ENCODE assay signal across 14 cellular contexts in genomic region chr1:167110586-167110985, GRCh38. TPM values are rescaled to one million over a fixed set of nuclear protein-coding genes. Genes with fewer than 3 reads are reported as not detected.
DNase-seq lines count a peak whose midpoint lies in the region; ATAC-seq and TF ChIP-seq lines count a peak whose summit lies in the region.
"Had no signal": no experiment of that assay in that cellular context is flagged by ENCODE, and none has a peak within 500 bp of the region (broad histone marks: within the 10 kb centered on the region; RNA-seq: fewer than 3 reads in every experiment).

No MANE protein-coding gene starts in this region.

- POLR2A ChIA-PET in activated CD8-positive, alpha-beta T cell treated with anti-CD3 and anti-CD28 coated beads for 36 hours (lab: Charles Lee): interaction anchor here (0.7 kb wide), 1 partner anchor 66 kb away, joined by 3 read pairs; no protein-coding TSS in a partner anchor

- CTCF ChIA-PET in activated CD8-positive, alpha-beta T cell treated with anti-CD3 and anti-CD28 coated beads for 36 hours (lab: Charles Lee): interaction anchor here (0.9 to 2.9 kb wide), 5 partner anchors 14 to 109 kb away, joined by 3 to 14 read pairs (median 3); no protein-coding TSS in a partner anchor

- peak overlapping the region; percentile 1 for H3K27ac Mint-ChIP-seq in activated T-cell treated with anti-CD3 and anti-CD28 coated beads, Interleukin-2, amount 50 U/mL, for 72 hours
- H3K27ac Mint-ChIP-seq in activated CD8-positive, alpha-beta T cell treated with anti-CD3 and anti-CD28 coated beads for 36 hours: peak overlapping the region; percentile 55
- H3K27ac Mint-ChIP-seq in stimulated activated naive CD8-positive, alpha-beta T cell treated with anti-CD3 and anti-CD28 coated beads, Interleukin-15, amount 100 ng/mL, for 72 hours: peak overlapping the region; percentile 15 to 95
- H3K27ac Mint-ChIP-seq in endodermal cell: no peak overlapping the region

- H3K9me3 ChIP-seq in endodermal cell (ENCODE audit: control insufficient read depth, low read length): peaks cover 6% of the 10 kb centered on the region
- H3K9me3 ChIP-seq: upper lobe of right lung had no signal

- intact Hi-C loops in activated CD8-positive, alpha-beta T cell treated with anti-CD3 and anti-CD28 coated beads for 36 hours (cut with micrococcal nuclease): no loop called here
- intact Hi-C loops in sciatic nerve (cut with DNase I): no loop called here

- H3K4me3 Mint-ChIP-seq in activated T-cell treated with anti-CD3 and anti-CD28 coated beads, Interleukin-2, amount 50 U/mL, for 72 hours: peak overlapping the region in 1 of 2 donors; percentile 40
- H3K4me3 Mint-ChIP-seq in activated CD8-positive, alpha-beta T cell treated with anti-CD3 and anti-CD28 coated beads for 36 hours: no peak overlapping the region
- H3K4me3 Mint-ChIP-seq in stimulated activated naive CD8-positive, alpha-beta T cell treated with anti-CD3 and anti-CD28 coated beads, Interleukin-15, amount 100 ng/mL, for 72 hours: peak overlapping the region; percentile 65 to 68
- H3K4me3 Mint-ChIP-seq in endodermal cell: no peak overlapping the region

- whole genome bisulfite sequencing in endodermal cell (ENCODE audit: insufficient coverage in 1 of 2, insufficient read length in 1 of 2), 2 experiments: 87 to 100% methylated on average over 3 of the region's 3 CpGs

- peaks cover 50% of the 10 kb centered on the region for H3K4me1 Mint-ChIP-seq in activated T-cell treated with anti-CD3 and anti-CD28 coated beads, Interleukin-2, amount 50 U/mL, for 72 hours (ENCODE audit: low read depth)
- H3K4me1 Mint-ChIP-seq in activated CD8-positive, alpha-beta T cell treated with anti-CD3 and anti-CD28 coated beads for 36 hours (ENCODE audit: low read depth): peaks cover 25% of the 10 kb centered on the region
- H3K4me1 Mint-ChIP-seq in stimulated activated naive CD8-positive, alpha-beta T cell treated with anti-CD3 and anti-CD28 coated beads, Interleukin-15, amount 100 ng/mL, for 72 hours: peaks cover 51% of the 10 kb centered on the region
- peaks cover 50% of the 10 kb centered on the region for H3K4me1 Mint-ChIP-seq in endodermal cell

- no peak for TF ChIP-seq CTCF in activated CD8-positive, alpha-beta T cell treated with anti-CD3 and anti-CD28 coated beads for 36 hours (IDR thresholded peaks at IDR 0.05)
- no peak for TF ChIP-seq CTCF in endodermal cell (conservative IDR thresholded peaks at IDR 0.05)

- H3K27ac ChIP-seq in endodermal cell (ENCODE audit: low read depth, low read length): no peak overlapping the region
- H3K27ac ChIP-seq: heart right ventricle, upper lobe of right lung had no signal

- no peaks in the 10 kb centered on the region for H3K27me3 ChIP-seq in endodermal cell (ENCODE audit: control insufficient read depth, insufficient read depth, low read length, poor library complexity, severe bottlenecking)
- H3K27me3 ChIP-seq: heart right ventricle, upper lobe of right lung had no signal

- peaks cover 2 to 8% of the 10 kb centered on the region in 2 donors for H3K36me3 Mint-ChIP-seq in activated T-cell treated with anti-CD3 and anti-CD28 coated beads, Interleukin-2, amount 50 U/mL, for 72 hours (ENCODE audit: insufficient read depth in 2 of 2)
- H3K36me3 Mint-ChIP-seq in activated CD8-positive, alpha-beta T cell treated with anti-CD3 and anti-CD28 coated beads for 36 hours (ENCODE audit: low read depth): no peaks in the 10 kb centered on the region
- H3K36me3 Mint-ChIP-seq in endodermal cell (ENCODE audit: low read depth): no peaks in the 10 kb centered on the region

- peaks cover 2 to 5% of the 10 kb centered on the region in 2 donors for H3K9me3 Mint-ChIP-seq in activated T-cell treated with anti-CD3 and anti-CD28 coated beads, Interleukin-2, amount 50 U/mL, for 72 hours
- H3K9me3 Mint-ChIP-seq in activated CD8-positive, alpha-beta T cell treated with anti-CD3 and anti-CD28 coated beads for 36 hours: peaks cover 7% of the 10 kb centered on the region
- peaks cover 0 to 20% of the 10 kb centered on the region in 2 donors for H3K9me3 Mint-ChIP-seq in stimulated activated naive CD8-positive, alpha-beta T cell treated with anti-CD3 and anti-CD28 coated beads, Interleukin-15, amount 100 ng/mL, for 72 hours
- no peaks in the 10 kb centered on the region for H3K9me3 Mint-ChIP-seq in endodermal cell

- DNase-seq in activated T-cell treated with anti-CD3 and anti-CD28 coated beads, Interleukin-2, amount 50 U/mL, for 72 hours: peak in 1 of 2 donors; percentile 21
- DNase-seq in activated T-cell treated with anti-CD3 and anti-CD28 coated beads for 4 hours (no peak), endodermal cell (no peak), sciatic nerve (ENCODE audit: low spot score) (no peak)
- peak; percentile 59 for DNase-seq in activated CD8-positive, alpha-beta T cell treated with anti-CD3 and anti-CD28 coated beads for 36 hours
- peak in 1 of 2 donors; percentile 53 for DNase-seq in stimulated activated naive CD8-positive, alpha-beta T cell treated with anti-CD3 and anti-CD28 coated beads, Interleukin-15, amount 100 ng/mL, for 72 hours
- DNase-seq: heart right ventricle, NCI-H1105 treated with DMSO at 0.1 percent for 48 hours, NCI-H524 treated with DMSO at 0.1 percent for 48 hours, upper lobe of right lung had no signal

- H3K9ac ChIP-seq in endodermal cell (ENCODE audit: extremely low read depth, low read length, poor library complexity, severe bottlenecking): no peak overlapping the region

- H3K4me1 ChIP-seq in endodermal cell (ENCODE audit: control insufficient read depth, insufficient read depth, low read length): peaks cover 10% of the 10 kb centered on the region
- H3K4me1 ChIP-seq: upper lobe of right lung had no signal

- H3K36me3 ChIP-seq in endodermal cell (ENCODE audit: control insufficient read depth, insufficient read depth, low read length): no peaks in the 10 kb centered on the region
- H3K36me3 ChIP-seq: upper lobe of right lung had no signal

- no peak overlapping the region for H3K4me3 ChIP-seq in endodermal cell (ENCODE audit: low read length)
- H3K4me3 ChIP-seq: heart right ventricle, upper lobe of right lung had no signal

- ATAC-seq in activated T-cell treated with anti-CD3 and anti-CD28 coated beads, Interleukin-2, amount 50 U/mL, for 72 hours (replicated peaks in 1 of 2): peak; percentile 73 to 78
- ATAC-seq in HG03342 (IDR thresholded peaks at IDR 0.05; ENCODE audit: unreplicated experiment): peak; percentile 85
- ATAC-seq in activated CD8-positive, alpha-beta T cell treated with anti-CD3 and anti-CD28 coated beads for 36 hours: peak; percentile 75
- ATAC-seq in stimulated activated naive CD8-positive, alpha-beta T cell treated with anti-CD3 and anti-CD28 coated beads, Interleukin-15, amount 100 ng/mL, for 72 hours: peak; percentile 90
- ATAC-seq in GM18873 (IDR thresholded peaks at IDR 0.05; ENCODE audit: low FRiP score, unreplicated experiment): no peak
- ATAC-seq in sciatic nerve: no peak
- ATAC-seq: heart right ventricle, upper lobe of right lung had no signal

- no peaks in the 10 kb centered on the region for H3K27me3 Mint-ChIP-seq in activated T-cell treated with anti-CD3 and anti-CD28 coated beads, Interleukin-2, amount 50 U/mL, for 72 hours (ENCODE audit: low read depth)
- H3K27me3 Mint-ChIP-seq in activated CD8-positive, alpha-beta T cell treated with anti-CD3 and anti-CD28 coated beads for 36 hours: no peaks in the 10 kb centered on the region
- peaks cover 8% of the 10 kb centered on the region for H3K27me3 Mint-ChIP-seq in stimulated activated naive CD8-positive, alpha-beta T cell treated with anti-CD3 and anti-CD28 coated beads, Interleukin-15, amount 100 ng/mL, for 72 hours
- H3K27me3 Mint-ChIP-seq in endodermal cell (ENCODE audit: insufficient read depth): peaks cover 2% of the 10 kb centered on the region

RNA-seq across cellular contexts. Expression of gene STYXL2, which starts 16.7 kb away (rescaled TPM):
- total RNA-seq in activated T-cell treated with anti-CD3 and anti-CD28 coated beads, Interleukin-2, amount 50 U/mL, for 72 hours: under 1 TPM; 0.07 to 0.24 TPM
- total RNA-seq in activated CD8-positive, alpha-beta T cell treated with anti-CD3 and anti-CD28 coated beads for 36 hours: not detected
- total RNA-seq in endodermal cell: 1 to 10 TPM in 1 of 2 donors, under 1 TPM in 1; 0.99 to 5.2 TPM
- polyA plus RNA-seq in endodermal cell (2013, experiment 1 of 2): 0.21 TPM
- polyA plus RNA-seq in endodermal cell (2013, experiment 2 of 2): 0.17 TPM
- total RNA-seq in sciatic nerve: 0.22 TPM
- total RNA-seq: bronchial epithelial cell had no signal
- polyA plus RNA-seq: liver had no signal

RNA-seq across cellular contexts. Expression of gene GPA33, which starts 20.4 kb away (rescaled TPM):
- total RNA-seq in activated T-cell treated with anti-CD3 and anti-CD28 coated beads, Interleukin-2, amount 50 U/mL, for 72 hours: 1 to 10 TPM; 2.6 to 5.2 TPM
- total RNA-seq in activated CD8-positive, alpha-beta T cell treated with anti-CD3 and anti-CD28 coated beads for 36 hours: under 1 TPM in 1 of 2 experiments, not detected in 1; 0.25 TPM
- total RNA-seq in endodermal cell (1 to 10 TPM in 1 of 2 donors, under 1 TPM in 1; 0.37 to 1.5 TPM), sciatic nerve (not detected)
- 2.2 TPM for polyA plus RNA-seq in endodermal cell (2013, experiment 1 of 2)
- polyA plus RNA-seq in endodermal cell (2013, experiment 2 of 2): 1.4 TPM
- total RNA-seq: bronchial epithelial cell had no signal

Comparison
In these comparisons a context has a peak if more than half of its experiments do, and no peak if none do; other contexts are left out.
1. ATAC-seq: peak in activated T-cell treated with anti-CD3 and anti-CD28 coated beads, Interleukin-2, amount 50 U/mL, for 72 hours (2 of 2), HG03342 (single experiment), activated CD8-positive, alpha-beta T cell treated with anti-CD3 and anti-CD28 coated beads for 36 hours (single experiment) and stimulated activated naive CD8-positive, alpha-beta T cell treated with anti-CD3 and anti-CD28 coated beads, Interleukin-15, amount 100 ng/mL, for 72 hours (single experiment); none in GM18873 (single experiment) and sciatic nerve (single experiment).
2. H3K4me3 Mint-ChIP-seq: peak in stimulated activated naive CD8-positive, alpha-beta T cell treated with anti-CD3 and anti-CD28 coated beads, Interleukin-15, amount 100 ng/mL, for 72 hours (2 of 2); none in activated CD8-positive, alpha-beta T cell treated with anti-CD3 and anti-CD28 coated beads for 36 hours (single experiment) and endodermal cell (single experiment).